ENCODE assay signal across 8 cellular contexts in the genomic region with DNA sequence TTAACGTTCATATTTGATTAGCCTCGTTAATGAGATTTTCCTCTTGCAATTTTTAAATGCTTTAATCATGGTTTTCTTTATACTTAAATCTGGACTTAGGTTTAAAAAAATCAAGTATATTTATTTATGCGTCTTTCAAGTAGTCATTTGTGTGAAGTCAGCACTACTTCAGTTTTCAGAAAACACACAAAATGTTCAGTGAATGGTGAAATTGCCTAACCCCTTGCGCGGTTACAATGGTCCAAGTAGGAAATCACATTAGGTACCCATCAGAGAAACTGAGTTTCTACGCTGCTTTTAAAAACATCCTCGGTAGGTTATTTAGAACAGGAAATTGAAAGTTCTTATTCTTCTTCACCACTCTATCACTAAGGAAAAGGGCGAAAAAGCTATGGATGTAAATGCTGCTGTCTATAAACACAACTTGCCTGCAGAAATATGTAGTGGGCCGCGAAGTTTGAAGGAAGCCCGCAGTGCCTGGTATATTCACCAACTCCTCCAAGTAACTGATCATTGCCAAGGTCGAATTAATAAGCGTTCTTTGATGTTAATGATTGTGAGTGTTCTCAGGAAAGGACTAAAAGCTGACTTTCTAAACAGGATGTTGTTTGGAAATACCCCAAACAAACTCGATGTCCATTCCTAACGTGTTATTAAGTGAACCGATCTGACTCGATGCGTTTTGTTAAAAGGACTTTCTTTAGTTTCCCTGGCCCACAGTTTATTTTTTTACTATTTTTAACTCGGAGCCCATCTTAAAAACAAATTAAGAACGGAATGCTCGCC. TPM values are rescaled to one million over a fixed set of nuclear protein-coding genes. Genes with fewer than 3 reads are reported as not detected.
A peak's percentile ranks its signal among the peaks of the same experiment; 100 is the strongest.
DNase-seq lines count a peak whose midpoint lies in the region; ATAC-seq and TF ChIP-seq lines count a peak whose summit lies in the region.

No MANE protein-coding gene starts in this region.

- no peaks in the 10 kb centered on the region for H3K36me3 Mint-ChIP-seq in chondrocyte (ENCODE audit: low read depth)

- DNase-seq in DMS 273 (lab: John Stamatoyannopoulos, UW; ENCODE audit: unreplicated experiment) (peak; percentile 64), DMS 273 treated with DMSO at 0.1 percent for 48 hours (lab: John Stamatoyannopoulos, UW) (no peak), NCI-H748 (lab: John Stamatoyannopoulos, UW; ENCODE audit: unreplicated experiment) (peak; percentile 25), chondrocyte (ENCODE audit: low spot score) (no peak), midbrain (lab: John Stamatoyannopoulos, UW) (peak; percentile 71), HuH-7.5 (ENCODE audit: low spot score) (no peak), cortex of kidney (lab: John Stamatoyannopoulos, UW) (no peak)

- H3K4me3 Mint-ChIP-seq in chondrocyte (ENCODE audit: unreplicated experiment), result peak overlapping the region; percentile 74

- H3K4me1 Mint-ChIP-seq in chondrocyte (ENCODE audit: low read depth), result peaks cover 35% of the 10 kb centered on the region

- TF ChIP-seq CTCF in chondrocyte (IDR thresholded peaks at IDR 0.05), result no peak

- ATAC-seq in HG03175 (IDR thresholded peaks at IDR 0.05; ENCODE audit: unreplicated experiment), result no peak

- no peaks in the 10 kb centered on the region for H3K9me3 Mint-ChIP-seq in chondrocyte (ENCODE audit: low read depth)

- no peaks in the 10 kb centered on the region for H3K27me3 Mint-ChIP-seq in chondrocyte (ENCODE audit: low read depth)

- peak overlapping the region; percentile 86 for H3K27ac Mint-ChIP-seq in chondrocyte (ENCODE audit: unreplicated experiment)

RNA-seq across cellular contexts. Expression of a gene that starts 1.0 kb away (rescaled TPM):
- 53.9 to 75.7 TPM (median 71.8 TPM) in 3 replicates for total RNA-seq in chondrocyte

Comparison
In these comparisons a context has a peak if more than half of its experiments do, and no peak if none do; other contexts are left out.
1. DNase-seq: peak in DMS 273 (single experiment), NCI-H748 (single experiment) and midbrain (single experiment); none in DMS 273 treated with DMSO at 0.1 percent for 48 hours (single experiment), chondrocyte (single experiment), HuH-7.5 (single experiment) and cortex of kidney (single experiment).